ENCODE assay signal across 8 cellular contexts in genomic region chr10:5945561-5946418, GRCh38. TPM values are rescaled to one million over a fixed set of nuclear protein-coding genes. Genes with fewer than 3 reads are reported as not detected.
DNase-seq lines count a peak whose midpoint lies in the region; ATAC-seq and TF ChIP-seq lines count a peak whose summit lies in the region.

No MANE protein-coding gene starts in this region.

- peak overlapping the region; percentile 26 for H3K4me3 Mint-ChIP-seq in activated T-cell treated with anti-CD3 and anti-CD28 coated beads, Interleukin-2, amount 50 U/mL, for 4 hours
- H3K4me3 Mint-ChIP-seq in activated T-cell treated with anti-CD3 and anti-CD28 coated beads, Interleukin-2, amount 50 U/mL, for 24 hours: no peak overlapping the region
- no peak overlapping the region for H3K4me3 Mint-ChIP-seq in mesothelial cell of epicardium

- no peak overlapping the region for H3K27ac Mint-ChIP-seq in activated T-cell treated with anti-CD3 and anti-CD28 coated beads, Interleukin-2, amount 50 U/mL, for 24 hours
- peak overlapping the region; percentile 83 for H3K27ac Mint-ChIP-seq in mesothelial cell of epicardium

- H3K9me3 Mint-ChIP-seq in activated T-cell treated with anti-CD3 and anti-CD28 coated beads, Interleukin-2, amount 50 U/mL, for 4 hours: no peaks in the 10 kb centered on the region
- H3K9me3 Mint-ChIP-seq in activated T-cell treated with anti-CD3 and anti-CD28 coated beads, Interleukin-2, amount 50 U/mL, for 24 hours: no peaks in the 10 kb centered on the region
- no peaks in the 10 kb centered on the region for H3K9me3 Mint-ChIP-seq in mesothelial cell of epicardium

- no peak for DNase-seq in activated T-cell treated with anti-CD3 and anti-CD28 coated beads, Interleukin-2, amount 50 U/mL, for 4 hours
- no peak for DNase-seq in activated T-cell treated with anti-CD3 and anti-CD28 coated beads, Interleukin-2, amount 50 U/mL, for 24 hours
- DNase-seq in dermis microvascular lymphatic vessel endothelial cell (ENCODE audit: low read depth in 2 of 2) (peak; percentile 93 to 97), mesothelial cell of epicardium (ENCODE audit: low spot score in 2 of 2, unreplicated experiment in 2 of 2) (no peak), ecto neural progenitor cell (ENCODE audit: low spot score) (no peak)

- H3K36me3 ChIP-seq in urinary bladder (ENCODE audit: insufficient read depth): no peaks in the 10 kb centered on the region

- peaks cover 6% of the 10 kb centered on the region for H3K4me1 Mint-ChIP-seq in activated T-cell treated with anti-CD3 and anti-CD28 coated beads, Interleukin-2, amount 50 U/mL, for 4 hours (ENCODE audit: low read depth)
- peaks cover 10% of the 10 kb centered on the region for H3K4me1 Mint-ChIP-seq in activated T-cell treated with anti-CD3 and anti-CD28 coated beads, Interleukin-2, amount 50 U/mL, for 24 hours (ENCODE audit: low read depth)
- H3K4me1 Mint-ChIP-seq in mesothelial cell of epicardium: peaks cover 24% of the 10 kb centered on the region

- peaks cover 4% of the 10 kb centered on the region for H3K4me1 ChIP-seq in urinary bladder (ENCODE audit: insufficient read depth)

- 26% methylated on average over 21 of the region's 21 CpGs for WGBS in urinary bladder

- H3K36me3 Mint-ChIP-seq in activated T-cell treated with anti-CD3 and anti-CD28 coated beads, Interleukin-2, amount 50 U/mL, for 4 hours (ENCODE audit: insufficient read depth): no peaks in the 10 kb centered on the region
- peaks cover 6% of the 10 kb centered on the region for H3K36me3 Mint-ChIP-seq in activated T-cell treated with anti-CD3 and anti-CD28 coated beads, Interleukin-2, amount 50 U/mL, for 24 hours (ENCODE audit: low read depth)
- no peaks in the 10 kb centered on the region for H3K36me3 Mint-ChIP-seq in mesothelial cell of epicardium

- no peak for ATAC-seq in activated T-cell treated with anti-CD3 and anti-CD28 coated beads, Interleukin-2, amount 50 U/mL, for 4 hours
- ATAC-seq in GM18861 (IDR thresholded peaks at IDR 0.05; ENCODE audit: unreplicated experiment): no peak
- no peak for ATAC-seq in HG02642 (IDR thresholded peaks at IDR 0.05; ENCODE audit: poor library complexity, unreplicated experiment)

- H3K4me3 ChIP-seq in urinary bladder (ENCODE audit: low read depth, low read length): peak overlapping the region; percentile 21

- no peak for TF ChIP-seq CTCF in mesothelial cell of epicardium (IDR thresholded peaks at IDR 0.05; ENCODE audit: unreplicated experiment)

- peak overlapping the region; percentile 92 for H3K27ac ChIP-seq in urinary bladder (ENCODE audit: low read depth)

- no peaks in the 10 kb centered on the region for H3K27me3 Mint-ChIP-seq in activated T-cell treated with anti-CD3 and anti-CD28 coated beads, Interleukin-2, amount 50 U/mL, for 4 hours (ENCODE audit: low read depth)
- H3K27me3 Mint-ChIP-seq in activated T-cell treated with anti-CD3 and anti-CD28 coated beads, Interleukin-2, amount 50 U/mL, for 24 hours: no peaks in the 10 kb centered on the region
- peaks cover 7% of the 10 kb centered on the region for H3K27me3 Mint-ChIP-seq in mesothelial cell of epicardium (ENCODE audit: low read depth)

RNA-seq across cellular contexts. Expression of gene IL15RA, which starts 31.6 kb away (rescaled TPM):
- total RNA-seq in activated T-cell treated with anti-CD3 and anti-CD28 coated beads, Interleukin-2, amount 50 U/mL, for 4 hours: 10 to 100 TPM; 41.5 to 42.4 (median 41.9) TPM
- 8.6 and 18.0 TPM in 2 replicates for total RNA-seq in dermis microvascular lymphatic vessel endothelial cell
- not detected in 3 replicates for total RNA-seq in mesothelial cell of epicardium
- total RNA-seq in urinary bladder: 3.5 TPM
- 50.2 TPM for polyA plus RNA-seq in urinary bladder

RNA-seq across cellular contexts. Expression of gene FBH1, which starts 55.7 kb away (rescaled TPM):
- total RNA-seq in activated T-cell treated with anti-CD3 and anti-CD28 coated beads, Interleukin-2, amount 50 U/mL, for 4 hours: 10 to 100 TPM; 61.2 to 67.9 (median 62.7) TPM
- 61.6 and 87.5 TPM in 2 replicates for total RNA-seq in dermis microvascular lymphatic vessel endothelial cell
- 68.0 to 76.6 TPM (median 72.6 TPM) in 3 replicates for total RNA-seq in mesothelial cell of epicardium
- total RNA-seq in urinary bladder: 65.7 TPM
- 57.4 TPM for polyA plus RNA-seq in urinary bladder

RNA-seq across cellular contexts. Expression of gene ANKRD16, which starts 56.1 kb away (rescaled TPM):
- total RNA-seq in activated T-cell treated with anti-CD3 and anti-CD28 coated beads, Interleukin-2, amount 50 U/mL, for 4 hours: 10 to 100 TPM in 2 of 3 donors, 1 to 10 TPM in 1; 9.6 to 11.9 (median 10.3) TPM
- total RNA-seq in dermis microvascular lymphatic vessel endothelial cell (4.5 and 5.7 TPM in 2 replicates), mesothelial cell of epicardium (14.6 to 15.2 TPM (median 14.7 TPM) in 3 replicates), urinary bladder (8.8 TPM)
- 9.3 TPM for polyA plus RNA-seq in urinary bladder

Comparison
In these comparisons a context has a peak if more than half of its experiments do, and no peak if none do; other contexts are left out.
1. DNase-seq: peak in dermis microvascular lymphatic vessel endothelial cell (2 of 2); none in activated T-cell treated with anti-CD3 and anti-CD28 coated beads, Interleukin-2, amount 50 U/mL, for 4 hours (single experiment), activated T-cell treated with anti-CD3 and anti-CD28 coated beads, Interleukin-2, amount 50 U/mL, for 24 hours (single experiment), mesothelial cell of epicardium (0 of 2) and ecto neural progenitor cell (single experiment).